Comparison of ENCODE assay signal across 1 cellular context in genomic region chr3:33100229-33100628, GRCh38.
TF ChIP-seq lines count a peak whose summit lies in the region.

No MANE protein-coding gene starts in this region.

TF ChIP-seq in HepG2, 621 proteins besides CTCF, POLR2A, EP300 and RAD21:
- peak; percentile 45; the same call in 1 of the 2 replicates for TF ChIP-seq KDM1A (CRISPR knock-in tag; IDR thresholded peaks at IDR 0.05)
- no peak for TF ChIP-seq SSRP1 (CRISPR knock-in tag; IDR thresholded peaks at IDR 0.05)
- TF ChIP-seq ZNF781 (CRISPR knock-in tag; IDR thresholded peaks at IDR 0.05; ENCODE audit: borderline replicate concordance, not compliant biosample characterization) = no peak
- TF ChIP-seq GLMP (CRISPR knock-in tag; IDR thresholded peaks at IDR 0.05; ENCODE audit: borderline replicate concordance) = no peak
- no peak for TF ChIP-seq PRMT3 (CRISPR knock-in tag; IDR thresholded peaks at IDR 0.05; ENCODE audit: borderline replicate concordance, low read depth)
- no peak for TF ChIP-seq ZNF737 (CRISPR knock-in tag; IDR thresholded peaks at IDR 0.05; ENCODE audit: borderline replicate concordance)
- peak; percentile 96 for TF ChIP-seq ZNF629 (CRISPR knock-in tag; conservative IDR thresholded peaks at IDR 0.05)
- no peak for TF ChIP-seq SNAI1 (CRISPR knock-in tag; IDR thresholded peaks at IDR 0.05; ENCODE audit: borderline replicate concordance)
- no peak for TF ChIP-seq ZNF572 (CRISPR knock-in tag; IDR thresholded peaks at IDR 0.05)
- no peak for TF ChIP-seq ZNF646 (CRISPR knock-in tag; IDR thresholded peaks at IDR 0.05)
- no peak for TF ChIP-seq ARHGAP35 (CRISPR knock-in tag; IDR thresholded peaks at IDR 0.05; ENCODE audit: borderline replicate concordance)
- no peak for TF ChIP-seq KLF11 (CRISPR knock-in tag; IDR thresholded peaks at IDR 0.05)
- no peak for TF ChIP-seq SIX1 (CRISPR knock-in tag; IDR thresholded peaks at IDR 0.05; ENCODE audit: borderline replicate concordance)
- TF ChIP-seq ZMYM3 (CRISPR knock-in tag; IDR thresholded peaks at IDR 0.05) = peak; percentile 81
- TF ChIP-seq PHF5A (CRISPR knock-in tag; IDR thresholded peaks at IDR 0.05; ENCODE audit: low read depth, unreplicated experiment) = no peak
TF ChIP-seq in HepG2: peak in this region for 3.
